ENCODE assay signal across 1 cellular context in the genomic region with DNA sequence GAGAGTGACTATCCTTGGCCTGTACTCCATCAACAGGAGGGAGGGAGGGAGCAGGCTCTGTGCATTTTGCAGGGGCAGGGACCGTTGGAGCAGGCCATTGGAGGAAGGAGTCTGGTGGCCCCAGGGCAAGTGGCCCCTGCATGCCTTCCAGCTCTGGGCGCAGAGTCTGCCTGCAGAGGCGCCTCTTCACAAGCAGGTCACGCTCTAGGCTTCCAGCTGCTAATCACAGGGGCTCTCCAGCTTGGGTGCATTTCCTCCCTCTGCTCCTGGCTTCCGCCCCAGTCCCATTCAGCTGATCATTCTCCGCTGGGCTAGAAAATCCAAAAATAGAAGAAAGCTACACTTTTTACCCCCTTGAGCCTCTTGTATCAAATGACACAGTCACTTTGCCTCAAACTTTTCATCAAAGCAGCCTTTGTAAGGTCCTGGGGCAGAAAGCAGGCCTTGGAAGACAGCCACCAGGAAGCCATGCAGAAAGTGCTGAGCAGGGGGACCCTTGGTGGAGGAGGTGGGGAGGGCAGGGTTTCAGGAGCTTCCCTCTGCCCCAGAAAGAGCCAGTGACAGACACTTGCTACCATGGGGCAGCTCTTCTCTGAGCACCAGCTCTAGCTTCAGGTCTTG.
TF ChIP-seq lines count a peak whose summit lies in the region.

No MANE protein-coding gene starts in this region.

TF ChIP-seq in GM23338, 12 proteins besides CTCF, POLR2A, EP300 and RAD21 (continued from another document):
- no peak for TF ChIP-seq ZNF462 (CRISPR knock-in tag; IDR thresholded peaks at IDR 0.05)
TF ChIP-seq in GM23338: peak in this region for 0.
